ENCODE assay signal across 5 cellular contexts in genomic region chr3:82110721-82111120, GRCh38.
DNase-seq lines count a peak whose midpoint lies in the region; TF ChIP-seq lines count a peak whose summit lies in the region.
"Not testable (repeated sequence)": the region's sequence is repeated elsewhere in the genome, so short reads cannot be mapped to it uniquely, and the experiment has no call there.

No MANE protein-coding gene starts in this region.

- not testable (repeated sequence) for H3K27ac ChIP-seq in HEK293 (ENCODE audit: extremely low read depth, low read depth, low read length)

- not testable (repeated sequence) for H3K36me3 ChIP-seq in HEK293 (ENCODE audit: control insufficient read depth in 2 of 2, insufficient read depth in 1 of 2, low read length in 2 of 2)

- DNase-seq in DMS53 (lab: John Stamatoyannopoulos, UW) = peak; percentile 36
- not testable (repeated sequence) for DNase-seq in glutamatergic neuron

- H3K9me3 Mint-ChIP-seq in IgD-negative memory B cell (peaks cover 3 to 16% (median 6%) of the 10 kb centered on the region in 3 donors), glutamatergic neuron (ENCODE audit: unreplicated experiment) (peaks cover 11% of the 10 kb centered on the region)
- H3K9me3 Mint-ChIP-seq in activated naive CD4-positive, alpha-beta T cell treated with anti-CD3 and anti-CD28 coated beads, Interleukin-2, amount 50 U/mL, for 24 hours = peaks cover 27% of the 10 kb centered on the region

- H3K27ac Mint-ChIP-seq in IgD-negative memory B cell (peak overlapping the region in 2 of 3 donors; percentile 17 to 34), glutamatergic neuron (ENCODE audit: unreplicated experiment) (peak overlapping the region; percentile 28)
- peak overlapping the region; percentile 2 for H3K27ac Mint-ChIP-seq in activated naive CD4-positive, alpha-beta T cell treated with anti-CD3 and anti-CD28 coated beads, Interleukin-2, amount 50 U/mL, for 24 hours

- H3K9me3 ChIP-seq in HEK293 (ENCODE audit: control insufficient read depth, insufficient read depth, low read depth, low read length) = not testable (repeated sequence)

- POLR2A ChIA-PET in HEK293 (lab: Yijun Ruan, JAX) = not testable (repeated sequence)

- H3K27me3 Mint-ChIP-seq in IgD-negative memory B cell; activated naive CD4-positive, alpha-beta T cell treated with anti-CD3 and anti-CD28 coated beads, Interleukin-2, amount 50 U/mL, for 24 hours; glutamatergic neuron (ENCODE audit: unreplicated experiment): not testable (repeated sequence)

- CTCF ChIA-PET in HEK293 (lab: Yijun Ruan, JAX) = not testable (repeated sequence)

- not testable (repeated sequence) for H3K36me3 Mint-ChIP-seq in IgD-negative memory B cell; activated naive CD4-positive, alpha-beta T cell treated with anti-CD3 and anti-CD28 coated beads, Interleukin-2, amount 50 U/mL, for 24 hours
- peaks cover 35% of the 10 kb centered on the region for H3K36me3 Mint-ChIP-seq in glutamatergic neuron (ENCODE audit: unreplicated experiment)

- not testable (repeated sequence) for H3K4me3 Mint-ChIP-seq in IgD-negative memory B cell; activated naive CD4-positive, alpha-beta T cell treated with anti-CD3 and anti-CD28 coated beads, Interleukin-2, amount 50 U/mL, for 24 hours; glutamatergic neuron (ENCODE audit: unreplicated experiment)

- not testable (repeated sequence) for H3K4me3 ChIP-seq in HEK293 (ENCODE audit: low read depth, low read length)

- not testable (repeated sequence) for H3K4me1 Mint-ChIP-seq in IgD-negative memory B cell; activated naive CD4-positive, alpha-beta T cell treated with anti-CD3 and anti-CD28 coated beads, Interleukin-2, amount 50 U/mL, for 24 hours; glutamatergic neuron (ENCODE audit: low read depth, unreplicated experiment)

- H3K4me1 ChIP-seq in HEK293 (ENCODE audit: control insufficient read depth, insufficient read depth, low read length) = not testable (repeated sequence)

- not testable (repeated sequence) for TF ChIP-seq CTCF in HEK293 (tag by site-specific recombination; IDR thresholded peaks at IDR 0.05); glutamatergic neuron (IDR thresholded peaks at IDR 0.05; ENCODE audit: partially characterized antibody, unreplicated experiment)

TF ChIP-seq in HEK293, 187 proteins besides CTCF, POLR2A, EP300 and RAD21:
- TF ChIP-seq SETDB1 (IDR thresholded peaks at IDR 0.05; ENCODE audit: insufficient read length, low read length) = peak; percentile 44
